Comparison of ENCODE assay signal across 8 cellular contexts in genomic region chr7:143737037-143737819, GRCh38. TPM values are rescaled to one million over a fixed set of nuclear protein-coding genes. Genes with fewer than 3 reads are reported as not detected.
DNase-seq lines count a peak whose midpoint lies in the region; ATAC-seq, FAIRE-seq and TF ChIP-seq lines count a peak whose summit lies in the region.
"Not testable (repeated sequence)": the region's sequence is repeated elsewhere in the genome, so short reads cannot be mapped to it uniquely, and the experiment has no call there.

No MANE protein-coding gene starts in this region.

- peak; percentile 82 for TF ChIP-seq CTCF in 22Rv1 (IDR thresholded peaks at IDR 0.05)
- peak; percentile 31 for TF ChIP-seq CTCF in GM06990 (IDR thresholded peaks at IDR 0.05; ENCODE audit: insufficient read depth, low read length, poor library complexity, severe bottlenecking)
- TF ChIP-seq CTCF in GM23338 (conservative IDR thresholded peaks at IDR 0.05; ENCODE audit: low read depth in 2 of 2), result peak; percentile 67 to 75
- TF ChIP-seq CTCF in ascending aorta (IDR thresholded peaks at IDR 0.05), result peak; percentile 31 to 59 (median 35)
- peak; percentile 38 to 70 (median 65) for TF ChIP-seq CTCF in gastroesophageal sphincter (IDR thresholded peaks at IDR 0.05)
- TF ChIP-seq CTCF in nephron (IDR thresholded peaks at IDR 0.05; ENCODE audit: unreplicated experiment in 3 of 3), result peak in 2 of 3 experiments; percentile 46 to 47

- DNase-seq in GM06990 (ENCODE audit: extremely low read depth, insufficient read length); ascending aorta (ENCODE audit: low spot score in 2 of 2): not testable (repeated sequence)
- DNase-seq in GM23338 (ENCODE audit: low spot score) (peak; percentile 75), HTR-8/SVneo (ENCODE audit: insufficient read length, low spot score) (peak; percentile 57), NT2/D1 (ENCODE audit: low read depth, low spot score) (peak; percentile 16)

- H3K4me3 ChIP-seq in GM06990 (replicated peaks; ENCODE audit: low read depth, low read length); GM23338; NT2/D1 (ENCODE audit: insufficient read length, low read depth); ascending aorta; gastroesophageal sphincter: not testable (repeated sequence)

- H4K20me1 ChIP-seq in GM23338 (replicated peaks; ENCODE audit: insufficient read depth), result not testable (repeated sequence)

- not testable (repeated sequence) for H3K9me2 ChIP-seq in GM23338 (ENCODE audit: insufficient read depth)

- TF ChIP-seq POLR2A in gastroesophageal sphincter (IDR thresholded peaks at IDR 0.05), result not testable (repeated sequence)

- WGBS in gastroesophageal sphincter (ENCODE audit: low coverage in 1 of 2), 2 donors, result 14 to 17% methylated on average over 5 of the region's 5 CpGs

- H2AFZ ChIP-seq in GM23338, result not testable (repeated sequence)

- not testable (repeated sequence) for H3K27me3 ChIP-seq in GM06990 (replicated peaks; ENCODE audit: control insufficient read depth, insufficient read depth, low read length); GM23338 (ENCODE audit: insufficient read depth); NT2/D1 (ENCODE audit: insufficient read depth, insufficient read length); ascending aorta; gastroesophageal sphincter

- H3K4me1 ChIP-seq in GM23338 (ENCODE audit: insufficient read depth); NT2/D1 (ENCODE audit: insufficient read depth, insufficient read length); ascending aorta; gastroesophageal sphincter: not testable (repeated sequence)

- ATAC-seq in GM23338, result peak; percentile 80
- ATAC-seq in gastroesophageal sphincter, result peak; percentile 66

- H3K9me3 ChIP-seq in NT2/D1 (ENCODE audit: insufficient read depth, low read length); ascending aorta; gastroesophageal sphincter: not testable (repeated sequence)

- not testable (repeated sequence) for H3K9ac ChIP-seq in NT2/D1 (ENCODE audit: insufficient read length, low read depth)

- H3K36me3 ChIP-seq in GM06990 (ENCODE audit: control insufficient read depth, insufficient read depth, low read length); GM23338 (ENCODE audit: insufficient read depth); NT2/D1 (ENCODE audit: insufficient read depth, insufficient read length, low read length); ascending aorta; gastroesophageal sphincter: not testable (repeated sequence)

- not testable (repeated sequence) for TF ChIP-seq EP300 in gastroesophageal sphincter (IDR thresholded peaks at IDR 0.05)

- not testable (repeated sequence) for H3K9me3 Mint-ChIP-seq in GM23338, nephron

- H3K79me2 ChIP-seq in GM23338 (replicated peaks; ENCODE audit: insufficient read depth), result not testable (repeated sequence)

- H3K36me3 Mint-ChIP-seq in GM23338 (ENCODE audit: low read depth); nephron (ENCODE audit: low read depth): not testable (repeated sequence)

- H3K4me2 ChIP-seq in GM23338, result not testable (repeated sequence)

- not testable (repeated sequence) for H3K27ac Mint-ChIP-seq in GM23338, nephron

- H3K4me1 Mint-ChIP-seq in GM23338, nephron: not testable (repeated sequence)

- not testable (repeated sequence) for H3K27me3 Mint-ChIP-seq in GM23338 (ENCODE audit: insufficient read depth, low read depth, poor library complexity); nephron (ENCODE audit: low read depth)

- FAIRE-seq in HTR-8/SVneo (lab: Jason Lieb, UNC), result not testable (repeated sequence)

- intact Hi-C loops in ascending aorta (cut with DNase I), result not testable (repeated sequence)

- not testable (repeated sequence) for H3K4me3 Mint-ChIP-seq in GM23338, nephron

- not testable (repeated sequence) for H3K27ac ChIP-seq in 22Rv1; GM23338 (ENCODE audit: low read depth); ascending aorta; gastroesophageal sphincter

- H3F3A ChIP-seq in GM23338 (replicated peaks; ENCODE audit: low read depth), result not testable (repeated sequence)

RNA-seq across cellular contexts. Expression of gene CTAGE6, which starts 20.3 kb away (rescaled TPM):
- total RNA-seq in GM23338 (2014; rRNA removed; shearing (Covaris generic)), result not detected in 2 replicates
- polyA plus RNA-seq in GM23338 (2016; fragmentation: Nextera tagmentation; extraction: Ambion mirVana), result not detected in 2 replicates
- total RNA-seq in ascending aorta (not detected), gastroesophageal sphincter (1 to 10 TPM in 1 of 4 donors, under 1 TPM in 1, not detected in 2; 0.94 to 1.1 TPM)

Comparison
In these comparisons a context has a peak if more than half of its experiments do, and no peak if none do; other contexts are left out.
1. CTCF ChIP-seq: peak in every context shown above with its lines; median percentile 82 in 22Rv1; 71 in GM23338; 65 in gastroesophageal sphincter; 46 in nephron; 35 in ascending aorta; 31 in GM06990.